In genomic region chr15:28378364-28378763, GRCh38 we compare ENCODE assay signal across 2 cellular contexts. TPM values are rescaled to one million over a fixed set of nuclear protein-coding genes. Genes with fewer than 3 reads are reported as not detected.
"Had no signal": no experiment of that assay in that cellular context is flagged by ENCODE, and none has a peak within 500 bp of the region (broad histone marks: within the 10 kb centered on the region; RNA-seq: fewer than 3 reads in every experiment).

Gene GOLGA8F, plus strand, starts transcription at chr15:28378664. Its CDS starts 98 bp downstream, at chr15:28378762.

RNA-seq across cellular contexts. Expression of gene GOLGA8F, which starts in this region (rescaled TPM):
- total RNA-seq: G401, GM12878 had no signal
- polyA plus RNA-seq: GM12878 had no signal
